ENCODE assay signal across 8 cellular contexts in genomic region chr14:76812093-76812421, GRCh38. TPM values are rescaled to one million over a fixed set of nuclear protein-coding genes. Genes with fewer than 3 reads are reported as not detected.
DNase-seq lines count a peak whose midpoint lies in the region; ATAC-seq and TF ChIP-seq lines count a peak whose summit lies in the region.

No MANE protein-coding gene starts in this region.

- H3K27me3 ChIP-seq in foreskin keratinocyte (no peaks in the 10 kb centered on the region), trophoblast cell (ENCODE audit: insufficient read depth, low read length) (no peaks in the 10 kb centered on the region)

- H3K27ac ChIP-seq in foreskin keratinocyte (peak overlapping the region; percentile 25), trophoblast cell (ENCODE audit: low read depth, low read length) (peak overlapping the region; percentile 79)

- peak overlapping the region; percentile 97 for H3K4me2 ChIP-seq in trophoblast cell (ENCODE audit: low read length)

- H3K4ac ChIP-seq in trophoblast cell (ENCODE audit: low read depth, low read length) = peak overlapping the region; percentile 65

- peaks cover 6% of the 10 kb centered on the region for H3K79me2 ChIP-seq in trophoblast cell (ENCODE audit: control insufficient read depth, insufficient read depth, low read length, poor library complexity)

- H3K9me3 ChIP-seq in trophoblast cell (ENCODE audit: insufficient read depth, low read depth, low read length) = no peaks in the 10 kb centered on the region

- WGBS in trophoblast cell (ENCODE audit: extremely low coverage, insufficient coverage, insufficient read length) = no CpG with 5 or more reads among the region's 20 CpGs

- peak overlapping the region; percentile 45 for H2BK5ac ChIP-seq in trophoblast cell (ENCODE audit: low read depth, low read length, poor library complexity)

- no peak overlapping the region for H2AK5ac ChIP-seq in trophoblast cell (ENCODE audit: low read length)

- H3K79me1 ChIP-seq in trophoblast cell (ENCODE audit: low read length) = peaks cover 9% of the 10 kb centered on the region

- no peak overlapping the region for H2BK12ac ChIP-seq in trophoblast cell (ENCODE audit: low read length)

- H3K23ac ChIP-seq in trophoblast cell (ENCODE audit: low read length) = no peak overlapping the region

- peaks cover 3 to 7% of the 10 kb centered on the region in 2 experiments for H3K36me3 ChIP-seq in trophoblast cell (ENCODE audit: control insufficient read depth in 1 of 2, insufficient read depth in 2 of 2, low read length in 2 of 2)

- peak overlapping the region; percentile 92 for H4K8ac ChIP-seq in trophoblast cell (ENCODE audit: low read depth, low read length)

- H3K14ac ChIP-seq in trophoblast cell (ENCODE audit: low read length) = peak overlapping the region; percentile 87

- ATAC-seq in HG03039 (IDR thresholded peaks at IDR 0.05; ENCODE audit: unreplicated experiment) (peak; percentile 10), foreskin keratinocyte (peak; percentile 4), HG03342 (IDR thresholded peaks at IDR 0.05; ENCODE audit: unreplicated experiment) (no peak)

- peak overlapping the region; percentile 70 for H4K91ac ChIP-seq in trophoblast cell (ENCODE audit: low read depth, low read length)

- peak overlapping the region; percentile 77 for H3K9ac ChIP-seq in trophoblast cell (ENCODE audit: low read length)

- TF ChIP-seq CTCF in WI38 (IDR thresholded peaks at IDR 0.05; ENCODE audit: low read depth, low read length) (no peak), foreskin keratinocyte (conservative IDR thresholded peaks at IDR 0.05) (no peak)

- peak overlapping the region; percentile 50 for H3K18ac ChIP-seq in trophoblast cell (ENCODE audit: low read length)

- peak overlapping the region; percentile 84 for H2BK120ac ChIP-seq in trophoblast cell (ENCODE audit: insufficient read depth, low read length, poor library complexity)

- DNase-seq in NCI-H1417 (lab: John Stamatoyannopoulos, UW) = peak; percentile 31 to 67 (median 58)
- no peak for DNase-seq in NCI-H1417 treated with DMSO at 0.1 percent for 48 hours (lab: John Stamatoyannopoulos, UW)
- DNase-seq in foreskin keratinocyte = peak in 1 of 2 donors; percentile 9
- DNase-seq in trophoblast cell = peak in 1 of 2 donors; percentile 42
- DNase-seq in GM19240 (ENCODE audit: insufficient read length, low spot score) = no peak

- H3K4me3 ChIP-seq in WI38 (ENCODE audit: low read depth, low read length) (peak overlapping the region; percentile 82), trophoblast cell (ENCODE audit: low read depth, low read length) (peak overlapping the region; percentile 76)

- peak overlapping the region; percentile 65 for H2AFZ ChIP-seq in trophoblast cell (ENCODE audit: insufficient read depth, low read length, poor library complexity)

- H3K4me1 ChIP-seq in foreskin keratinocyte (no peaks in the 10 kb centered on the region), trophoblast cell (ENCODE audit: control insufficient read depth in 1 of 2, insufficient read depth in 2 of 2, low read length in 2 of 2) (peaks cover 0 to 7% of the 10 kb centered on the region in 2 experiments)

- H4K12ac ChIP-seq in trophoblast cell (ENCODE audit: low read depth, low read length) = peak overlapping the region; percentile 68

RNA-seq across cellular contexts. Expression of gene ANGEL1, which starts 0.6 kb away (rescaled TPM):
- total RNA-seq in foreskin keratinocyte = 9.5 and 10.1 TPM in 2 replicates
- 3.5 and 5.1 TPM in 2 replicates for polyA plus RNA-seq in foreskin keratinocyte
- 6.4 TPM in 2 replicates for polyA plus RNA-seq in trophoblast cell (2013)

RNA-seq across cellular contexts. Expression of gene LRRC74A, which starts 14.2 kb away (rescaled TPM):
- total RNA-seq in foreskin keratinocyte = not detected in 2 replicates
- polyA plus RNA-seq in foreskin keratinocyte = not detected in 2 replicates
- polyA plus RNA-seq in trophoblast cell (2013) = not detected in 2 replicates

RNA-seq across cellular contexts. Expression of gene VASH1, which starts 50.8 kb away (rescaled TPM):
- total RNA-seq in foreskin keratinocyte = 0.18 and 0.20 TPM in 2 replicates
- polyA plus RNA-seq in foreskin keratinocyte = 0.18 and 0.39 TPM in 2 replicates
- polyA plus RNA-seq in trophoblast cell (2013) = 3.8 and 3.9 TPM in 2 replicates

Comparison
In these comparisons a context has a peak if more than half of its experiments do, and no peak if none do; other contexts are left out.
1. DNase-seq: peak in NCI-H1417 (3 of 3); none in NCI-H1417 treated with DMSO at 0.1 percent for 48 hours (single experiment) and GM19240 (single experiment).